17 cellular contexts compared by ENCODE assay signal in genomic region chr9:115757461-115757860, GRCh38.
DNase-seq lines count a peak whose midpoint lies in the region; ATAC-seq and TF ChIP-seq lines count a peak whose summit lies in the region.
"Had no signal": no experiment of that assay in that cellular context is flagged by ENCODE, and none has a peak within 500 bp of the region (broad histone marks: within the 10 kb centered on the region; RNA-seq: fewer than 3 reads in every experiment).

No MANE protein-coding gene starts in this region.

- H2AFZ ChIP-seq in mammary epithelial cell (ENCODE audit: low read depth, low read length): no peak overlapping the region

- CTCF ChIA-PET in MCF 10A (lab: Yijun Ruan, JAX) (interaction anchor here (1.4 kb wide), 1 partner anchor 164 kb away, joined by 4 read pairs; no protein-coding TSS in a partner anchor), mammary epithelial cell (lab: Charles Lee; ENCODE audit: low non-redundant PET) (no interaction called here)

- no peaks in the 10 kb centered on the region for H3K9me3 ChIP-seq in mammary epithelial cell (replicated peaks; ENCODE audit: insufficient read depth, low read length)
- no peaks in the 10 kb centered on the region for H3K9me3 ChIP-seq in body of pancreas

- in situ Hi-C loops in mammary epithelial cell (cut with MboI; ENCODE audit: low sequenced_read_pairs in 2 of 2): no loop called here

- no peaks in the 10 kb centered on the region for H3K79me2 ChIP-seq in mammary epithelial cell (ENCODE audit: insufficient read depth, low read length)

- H3K36me3 ChIP-seq in mammary epithelial cell (ENCODE audit: insufficient read depth, low read length) (no peaks in the 10 kb centered on the region), body of pancreas (replicated peaks in 1 of 2; ENCODE audit: insufficient read depth in 1 of 2, low read depth in 2 of 2) (no peaks in the 10 kb centered on the region)

- H4K20me1 ChIP-seq in mammary epithelial cell (ENCODE audit: insufficient read depth, low read length): no peaks in the 10 kb centered on the region

- H3K9me3 Mint-ChIP-seq in MCF 10A (ENCODE audit: unreplicated experiment) (no peaks in the 10 kb centered on the region), CD14-positive monocyte (peaks cover 0 to 2% (median 0%) of the 10 kb centered on the region in 7 donors)
- no peaks in the 10 kb centered on the region for H3K9me3 Mint-ChIP-seq in T-helper 2 cell treated with Interferon-gamma antibody and Interleukin-4, amounts not matched to agents 5 μg/mL and 100 μg/mL, for 36 hours

- H3K4me1 Mint-ChIP-seq in MCF 10A (ENCODE audit: insufficient read depth, unreplicated experiment) (peaks cover 8% of the 10 kb centered on the region), CD14-positive monocyte (no peaks in the 10 kb centered on the region)
- H3K4me1 Mint-ChIP-seq in T-helper 2 cell treated with Interferon-gamma antibody and Interleukin-4, amounts not matched to agents 5 μg/mL and 100 μg/mL, for 36 hours (ENCODE audit: low read depth): no peaks in the 10 kb centered on the region

- ATAC-seq in body of pancreas: peak; percentile 56
- ATAC-seq: K562 had no signal

- DNase-seq in MCF 10A (ENCODE audit: unreplicated experiment) (peak; percentile 6), mammary epithelial cell (no peak), body of pancreas (peak in 1 of 4 donors; percentile 29), fibroblast of pulmonary artery (ENCODE audit: low read depth) (peak; percentile 24), CD14-positive monocyte (ENCODE audit: low spot score) (no peak), amniotic stem cell (lab: John Stamatoyannopoulos, UW) (no peak)
- DNase-seq in T-helper 2 cell treated with Interferon-gamma antibody and Interleukin-4, amounts not matched to agents 5 μg/mL and 100 μg/mL, for 36 hours (ENCODE audit: low spot score): no peak
- DNase-seq in stimulated activated naive CD4-positive, alpha-beta T cell (lab: John Stamatoyannopoulos, UW): no peak
- DNase-seq: AML-193, COR-L47, DMS79 treated with DMSO at 0.1 percent for 48 hours, GOT3, NCI-H1436, NCI-H2081 treated with DMSO at 0.1 percent for 48 hours, NCI-H510A, NCI-H82 had no signal

- no peak overlapping the region for H3K27ac ChIP-seq in mammary epithelial cell (ENCODE audit: insufficient read depth, low read depth, low read length)
- H3K27ac ChIP-seq in body of pancreas: no peak overlapping the region

- H3K27me3 ChIP-seq in mammary epithelial cell (ENCODE audit: insufficient read depth, low read length) (no peaks in the 10 kb centered on the region), body of pancreas (no peaks in the 10 kb centered on the region)

- H3K9ac ChIP-seq in mammary epithelial cell (ENCODE audit: insufficient read depth, low read length): no peak overlapping the region

- TF ChIP-seq POLR2A in body of pancreas (IDR thresholded peaks at IDR 0.05): no peak

- H3K36me3 Mint-ChIP-seq in MCF 10A (ENCODE audit: insufficient read depth, unreplicated experiment): no peaks in the 10 kb centered on the region
- H3K36me3 Mint-ChIP-seq in T-helper 2 cell treated with Interferon-gamma antibody and Interleukin-4, amounts not matched to agents 5 μg/mL and 100 μg/mL, for 36 hours (ENCODE audit: low read depth): no peaks in the 10 kb centered on the region
- no peaks in the 10 kb centered on the region for H3K36me3 Mint-ChIP-seq in CD14-positive monocyte

- no peaks in the 10 kb centered on the region for H3K4me1 ChIP-seq in mammary epithelial cell (ENCODE audit: insufficient read depth, low read length)
- H3K4me1 ChIP-seq in body of pancreas: no peaks in the 10 kb centered on the region

- H3K4me2 ChIP-seq in mammary epithelial cell (ENCODE audit: insufficient read depth, low read depth, low read length): no peak overlapping the region

- TF ChIP-seq CTCF in MCF 10A (IDR thresholded peaks at IDR 0.05; ENCODE audit: unreplicated experiment): no peak
- no peak for TF ChIP-seq CTCF in mammary epithelial cell (conservative IDR thresholded peaks at IDR 0.05 in 1 of 2, IDR thresholded peaks at IDR 0.05 in 1 of 2; ENCODE audit: extremely low read depth in 1 of 2, insufficient read depth in 1 of 2, low read depth in 1 of 2, low read length in 2 of 2)
- no peak for TF ChIP-seq CTCF in body of pancreas (IDR thresholded peaks at IDR 0.05)
- TF ChIP-seq CTCF in fibroblast of pulmonary artery (IDR thresholded peaks at IDR 0.05; ENCODE audit: low read length, missing control alignments): no peak
- TF ChIP-seq CTCF in CD14-positive monocyte (IDR thresholded peaks at IDR 0.05): no peak

- H3K27me3 Mint-ChIP-seq in MCF 10A (ENCODE audit: insufficient read depth, unreplicated experiment) (no peaks in the 10 kb centered on the region), CD14-positive monocyte (ENCODE audit: low read depth in 3 of 3) (no peaks in the 10 kb centered on the region)
- H3K27me3 Mint-ChIP-seq in T-helper 2 cell treated with Interferon-gamma antibody and Interleukin-4, amounts not matched to agents 5 μg/mL and 100 μg/mL, for 36 hours (ENCODE audit: low read depth): no peaks in the 10 kb centered on the region

- no peak overlapping the region for H3K4me3 ChIP-seq in mammary epithelial cell (replicated peaks in 1 of 3; ENCODE audit: insufficient read depth in 1 of 3, low read depth in 2 of 3, low read length in 3 of 3)
- no peak overlapping the region for H3K4me3 ChIP-seq in body of pancreas
- no peak overlapping the region for H3K4me3 ChIP-seq in fibroblast of pulmonary artery (replicated peaks; ENCODE audit: low read depth, low read length)
- H3K4me3 ChIP-seq: K562 had no signal

- POLR2A ChIA-PET in MCF 10A (lab: Yijun Ruan, JAX): no interaction called here

- intact Hi-C loops in MCF 10A (cut with micrococcal nuclease) (no loop called here), mammary epithelial cell (cut with micrococcal nuclease) (no loop called here), body of pancreas (cut with DNase I) (no loop called here), CD14-positive monocyte (cut with micrococcal nuclease) (no loop called here)

- 94% methylated on average over 2 of the region's 2 CpGs for WGBS in mammary epithelial cell (ENCODE audit: low coverage, missing lambda C conversion rate)
- 37 to 39% methylated on average over 2 of the region's 2 CpGs for WGBS in body of pancreas, 2 donors

- dilution Hi-C loops in mammary epithelial cell (cut with HindIII; ENCODE audit: low sequenced_read_pairs): no loop called here

- BruUV-seq in MCF 10A (replicated peaks; lab: Mats Ljungman, UMichigan) (no TSS peak), mammary epithelial cell (replicated peaks; lab: Mats Ljungman, UMichigan) (no TSS peak)

- no peak overlapping the region for H3K4me3 Mint-ChIP-seq in MCF 10A (ENCODE audit: unreplicated experiment)
- no peak overlapping the region for H3K4me3 Mint-ChIP-seq in T-helper 2 cell treated with Interferon-gamma antibody and Interleukin-4, amounts not matched to agents 5 μg/mL and 100 μg/mL, for 36 hours
- H3K4me3 Mint-ChIP-seq in CD14-positive monocyte: no peak overlapping the region

- H3K27ac Mint-ChIP-seq in MCF 10A (ENCODE audit: low read depth, unreplicated experiment) (no peak overlapping the region), CD14-positive monocyte (no peak overlapping the region)
- H3K27ac Mint-ChIP-seq in T-helper 2 cell treated with Interferon-gamma antibody and Interleukin-4, amounts not matched to agents 5 μg/mL and 100 μg/mL, for 36 hours: no peak overlapping the region

Comparison
In these comparisons a context has a peak if more than half of its experiments do, and no peak if none do; other contexts are left out.
1. DNase-seq: peak in MCF 10A (single experiment) and fibroblast of pulmonary artery (single experiment); none in mammary epithelial cell (single experiment), T-helper 2 cell treated with Interferon-gamma antibody and Interleukin-4, amounts not matched to agents 5 μg/mL and 100 μg/mL, for 36 hours (single experiment), CD14-positive monocyte (single experiment), stimulated activated naive CD4-positive, alpha-beta T cell (0 of 6) and amniotic stem cell (single experiment).